Comparison of ENCODE assay signal across 2 cellular contexts in the genomic region with DNA sequence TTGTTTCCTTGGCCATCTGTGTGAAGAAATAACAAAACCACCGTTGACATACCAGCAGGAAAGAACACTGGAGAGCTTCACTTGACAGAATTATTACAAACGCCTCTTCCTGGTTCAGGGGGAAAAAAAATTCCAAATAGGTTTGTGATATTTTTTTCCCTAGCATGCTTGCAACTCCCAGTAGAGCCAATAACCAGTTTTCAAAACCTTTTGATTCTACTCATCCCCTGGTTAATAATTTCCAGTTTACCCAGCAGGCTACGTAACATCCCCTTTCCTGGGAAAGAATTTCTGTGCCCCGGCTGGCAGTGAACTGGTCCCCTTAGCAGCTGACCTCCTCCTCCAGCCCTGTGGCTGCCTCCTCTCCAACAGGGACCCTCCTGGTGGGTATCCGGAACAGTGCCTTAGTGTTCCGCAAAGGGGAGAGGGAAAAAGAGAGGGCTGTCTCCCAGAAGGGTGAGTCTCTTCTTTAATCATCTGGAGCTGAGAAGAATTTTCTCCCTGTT.
TF ChIP-seq lines count a peak whose summit lies in the region.

No MANE protein-coding gene starts in this region.

TF ChIP-seq in GM23338, 12 proteins besides CTCF, POLR2A, EP300 and RAD21:
- no peak for TF ChIP-seq EZH2 (IDR thresholded peaks at IDR 0.05; ENCODE audit: low read depth, unreplicated experiment)
- no peak for TF ChIP-seq CREB1 (CRISPR knock-in tag; IDR thresholded peaks at IDR 0.05; ENCODE audit: low read depth)
- no peak for TF ChIP-seq POLR2AphosphoS5 (IDR thresholded peaks at IDR 0.05; ENCODE audit: low read depth)
- TF ChIP-seq, protein P1, sequence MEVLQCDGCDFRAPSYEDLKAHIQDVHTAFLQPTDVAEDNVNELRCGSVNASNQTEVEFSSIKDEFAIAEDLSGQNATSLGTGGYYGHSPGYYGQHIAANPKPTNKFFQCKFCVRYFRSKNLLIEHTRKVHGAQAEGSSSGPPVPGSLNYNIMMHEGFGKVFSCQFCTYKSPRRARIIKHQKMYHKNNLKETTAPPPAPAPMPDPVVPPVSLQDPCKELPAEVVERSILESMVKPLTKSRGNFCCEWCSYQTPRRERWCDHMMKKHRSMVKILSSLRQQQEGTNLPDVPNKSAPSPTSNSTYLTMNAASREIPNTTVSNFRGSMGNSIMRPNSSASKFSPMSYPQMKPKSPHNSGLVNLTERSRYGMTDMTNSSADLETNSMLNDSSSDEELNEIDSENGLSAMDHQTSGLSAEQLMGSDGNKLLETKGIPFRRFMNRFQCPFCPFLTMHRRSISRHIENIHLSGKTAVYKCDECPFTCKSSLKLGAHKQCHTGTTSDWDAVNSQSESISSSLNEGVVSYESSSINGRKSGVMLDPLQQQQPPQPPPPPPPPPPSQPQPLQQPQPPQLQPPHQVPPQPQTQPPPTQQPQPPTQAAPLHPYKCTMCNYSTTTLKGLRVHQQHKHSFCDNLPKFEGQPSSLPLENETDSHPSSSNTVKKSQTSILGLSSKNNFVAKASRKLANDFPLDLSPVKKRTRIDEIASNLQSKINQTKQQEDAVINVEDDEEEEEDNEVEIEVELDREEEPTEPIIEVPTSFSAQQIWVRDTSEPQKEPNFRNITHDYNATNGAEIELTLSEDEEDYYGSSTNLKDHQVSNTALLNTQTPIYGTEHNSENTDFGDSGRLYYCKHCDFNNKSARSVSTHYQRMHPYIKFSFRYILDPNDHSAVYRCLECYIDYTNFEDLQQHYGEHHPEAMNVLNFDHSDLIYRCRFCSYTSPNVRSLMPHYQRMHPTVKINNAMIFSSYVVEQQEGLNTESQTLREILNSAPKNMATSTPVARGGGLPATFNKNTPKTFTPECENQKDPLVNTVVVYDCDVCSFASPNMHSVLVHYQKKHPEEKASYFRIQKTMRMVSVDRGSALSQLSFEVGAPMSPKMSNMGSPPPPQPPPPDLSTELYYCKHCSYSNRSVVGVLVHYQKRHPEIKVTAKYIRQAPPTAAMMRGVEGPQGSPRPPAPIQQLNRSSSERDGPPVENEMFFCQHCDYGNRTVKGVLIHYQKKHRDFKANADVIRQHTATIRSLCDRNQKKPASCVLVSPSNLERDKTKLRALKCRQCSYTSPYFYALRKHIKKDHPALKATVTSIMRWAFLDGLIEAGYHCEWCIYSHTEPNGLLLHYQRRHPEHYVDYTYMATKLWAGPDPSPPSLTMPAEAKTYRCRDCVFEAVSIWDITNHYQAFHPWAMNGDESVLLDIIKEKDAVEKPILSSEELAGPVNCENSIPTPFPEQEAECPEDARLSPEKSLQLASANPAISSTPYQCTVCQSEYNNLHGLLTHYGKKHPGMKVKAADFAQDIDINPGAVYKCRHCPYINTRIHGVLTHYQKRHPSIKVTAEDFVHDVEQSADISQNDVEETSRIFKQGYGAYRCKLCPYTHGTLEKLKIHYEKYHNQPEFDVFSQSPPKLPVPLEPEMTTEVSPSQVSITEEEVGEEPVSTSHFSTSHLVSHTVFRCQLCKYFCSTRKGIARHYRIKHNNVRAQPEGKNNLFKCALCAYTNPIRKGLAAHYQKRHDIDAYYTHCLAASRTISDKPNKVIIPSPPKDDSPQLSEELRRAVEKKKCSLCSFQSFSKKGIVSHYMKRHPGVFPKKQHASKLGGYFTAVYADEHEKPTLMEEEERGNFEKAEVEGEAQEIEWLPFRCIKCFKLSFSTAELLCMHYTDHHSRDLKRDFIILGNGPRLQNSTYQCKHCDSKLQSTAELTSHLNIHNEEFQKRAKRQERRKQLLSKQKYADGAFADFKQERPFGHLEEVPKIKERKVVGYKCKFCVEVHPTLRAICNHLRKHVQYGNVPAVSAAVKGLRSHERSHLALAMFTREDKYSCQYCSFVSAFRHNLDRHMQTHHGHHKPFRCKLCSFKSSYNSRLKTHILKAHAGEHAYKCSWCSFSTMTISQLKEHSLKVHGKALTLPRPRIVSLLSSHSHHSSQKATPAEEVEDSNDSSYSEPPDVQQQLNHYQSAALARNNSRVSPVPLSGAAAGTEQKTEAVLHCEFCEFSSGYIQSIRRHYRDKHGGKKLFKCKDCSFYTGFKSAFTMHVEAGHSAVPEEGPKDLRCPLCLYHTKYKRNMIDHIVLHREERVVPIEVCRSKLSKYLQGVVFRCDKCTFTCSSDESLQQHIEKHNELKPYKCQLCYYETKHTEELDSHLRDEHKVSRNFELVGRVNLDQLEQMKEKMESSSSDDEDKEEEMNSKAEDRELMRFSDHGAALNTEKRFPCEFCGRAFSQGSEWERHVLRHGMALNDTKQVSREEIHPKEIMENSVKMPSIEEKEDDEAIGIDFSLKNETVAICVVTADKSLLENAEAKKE (CRISPR knock-in tag; IDR thresholded peaks at IDR 0.05): no peak
- no peak for TF ChIP-seq STAT1 (IDR thresholded peaks at IDR 0.05; ENCODE audit: unreplicated experiment)
- TF ChIP-seq EZH2phosphoT487 (IDR thresholded peaks at IDR 0.05; ENCODE audit: unreplicated experiment): no peak
TF ChIP-seq in GM23338: peak in this region for 0.

TF ChIP-seq in K562, 482 proteins besides CTCF, POLR2A, EP300 and RAD21:
- TF ChIP-seq, protein P2, sequence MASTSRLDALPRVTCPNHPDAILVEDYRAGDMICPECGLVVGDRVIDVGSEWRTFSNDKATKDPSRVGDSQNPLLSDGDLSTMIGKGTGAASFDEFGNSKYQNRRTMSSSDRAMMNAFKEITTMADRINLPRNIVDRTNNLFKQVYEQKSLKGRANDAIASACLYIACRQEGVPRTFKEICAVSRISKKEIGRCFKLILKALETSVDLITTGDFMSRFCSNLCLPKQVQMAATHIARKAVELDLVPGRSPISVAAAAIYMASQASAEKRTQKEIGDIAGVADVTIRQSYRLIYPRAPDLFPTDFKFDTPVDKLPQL (IDR thresholded peaks at IDR 0.05; ENCODE audit: extremely low read depth, insufficient read length): no peak
- TF ChIP-seq, protein P3, sequence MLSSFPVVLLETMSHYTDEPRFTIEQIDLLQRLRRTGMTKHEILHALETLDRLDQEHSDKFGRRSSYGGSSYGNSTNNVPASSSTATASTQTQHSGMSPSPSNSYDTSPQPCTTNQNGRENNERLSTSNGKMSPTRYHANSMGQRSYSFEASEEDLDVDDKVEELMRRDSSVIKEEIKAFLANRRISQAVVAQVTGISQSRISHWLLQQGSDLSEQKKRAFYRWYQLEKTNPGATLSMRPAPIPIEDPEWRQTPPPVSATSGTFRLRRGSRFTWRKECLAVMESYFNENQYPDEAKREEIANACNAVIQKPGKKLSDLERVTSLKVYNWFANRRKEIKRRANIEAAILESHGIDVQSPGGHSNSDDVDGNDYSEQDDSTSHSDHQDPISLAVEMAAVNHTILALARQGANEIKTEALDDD (IDR thresholded peaks at IDR 0.05): no peak
